Comparison of ENCODE assay signal across 4 cellular contexts in the genomic region with DNA sequence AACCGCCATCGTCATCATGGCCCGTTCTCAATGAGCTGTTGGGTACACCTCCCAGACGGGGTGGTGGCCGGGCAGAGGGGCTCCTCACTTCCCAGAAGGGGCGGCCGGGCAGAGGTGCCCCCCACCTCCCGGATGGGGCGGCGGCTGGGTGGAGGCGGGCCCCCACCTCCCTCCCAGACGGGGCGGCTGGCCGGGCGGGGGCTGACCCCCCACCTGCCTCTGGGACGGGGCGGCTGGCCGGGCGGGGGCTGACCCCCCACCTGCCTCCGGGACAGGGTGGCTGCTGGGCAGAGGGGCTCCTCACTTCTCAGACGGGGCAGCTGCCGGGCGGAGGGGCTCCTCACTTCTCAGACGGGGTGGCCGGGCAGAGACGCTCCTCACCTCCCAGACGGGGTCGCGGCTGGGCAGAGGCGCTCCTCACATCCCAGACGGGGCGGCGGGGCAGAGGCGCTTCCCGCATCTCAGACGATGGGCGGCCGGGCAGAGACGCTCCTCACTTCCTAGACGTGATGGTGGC. TPM values are rescaled to one million over a fixed set of nuclear protein-coding genes. Genes with fewer than 3 reads are reported as not detected.
"Had no signal": no experiment of that assay in that cellular context is flagged by ENCODE, and none has a peak within 500 bp of the region (broad histone marks: within the 10 kb centered on the region; RNA-seq: fewer than 3 reads in every experiment).

No MANE protein-coding gene starts in this region.

RNA-seq across cellular contexts. Expression of a gene that starts 29.2 kb away (rescaled TPM):
- total RNA-seq: HT-29, HT1080 had no signal
- polyA plus RNA-seq: HepG2, IMR-90 had no signal
